14 cellular contexts compared by ENCODE assay signal in the genomic region with DNA sequence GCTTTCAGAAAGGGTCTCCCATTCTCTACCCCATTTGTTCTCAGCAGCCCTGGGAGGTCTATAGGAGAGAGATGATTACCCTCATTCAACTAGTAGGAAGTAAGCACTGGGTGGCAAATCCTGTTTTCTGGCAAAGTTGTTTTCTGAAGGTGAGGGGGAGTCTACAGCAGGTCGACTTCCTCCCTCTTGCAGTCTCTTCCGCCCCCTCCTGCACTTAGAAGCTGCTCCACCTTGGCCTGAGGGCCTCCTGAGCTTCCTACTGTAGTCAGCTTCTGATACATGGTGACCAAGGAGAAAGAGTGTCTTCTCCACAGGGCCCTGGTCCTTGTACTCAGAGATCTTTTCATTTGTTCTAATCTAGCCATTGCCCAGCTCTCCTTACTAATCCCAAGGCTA.
DNase-seq lines count a peak whose midpoint lies in the region; ATAC-seq and TF ChIP-seq lines count a peak whose summit lies in the region.
"Had no signal": no experiment of that assay in that cellular context is flagged by ENCODE, and none has a peak within 500 bp of the region (broad histone marks: within the 10 kb centered on the region; RNA-seq: fewer than 3 reads in every experiment).

No MANE protein-coding gene starts in this region.

- 67 to 75% methylated on average over 2 of the region's 2 CpGs for WGBS in esophagus squamous epithelium, 2 donors

- peaks cover 4 to 5% of the 10 kb centered on the region in 2 donors for H3K9me3 Mint-ChIP-seq in stimulated activated naive B cell treated with anti-CD40 and anti-IgM and Interleukin-4, amounts not matched to agents 10 μg/mL and 1 μg/mL and 100 μg/mL, for 72 hours
- H3K9me3 Mint-ChIP-seq: activated T-helper 17 cell treated with anti-CD3 and anti-CD28 coated beads, Interleukin-2, amount 50 U/mL, for 72 hours had no signal

- ATAC-seq in GM19328 (IDR thresholded peaks at IDR 0.05; ENCODE audit: unreplicated experiment) (peak; percentile 22), HG02763 (IDR thresholded peaks at IDR 0.05; ENCODE audit: unreplicated experiment) (peak; percentile 14), HG03521 (IDR thresholded peaks at IDR 0.05; ENCODE audit: unreplicated experiment) (peak; percentile 31), left colon (no peak)
- ATAC-seq in stimulated activated naive B cell treated with anti-CD40 and anti-IgM and Interleukin-4, amounts not matched to agents 10 μg/mL and 1 μg/mL and 100 μg/mL, for 72 hours (replicated peaks), result no peak
- ATAC-seq: activated T-helper 17 cell treated with anti-CD3 and anti-CD28 coated beads, Interleukin-2, amount 50 U/mL, for 72 hours; esophagus mucosa had no signal

- peaks cover 42 to 71% of the 10 kb centered on the region in 2 donors for H3K4me1 Mint-ChIP-seq in stimulated activated naive B cell treated with anti-CD40 and anti-IgM and Interleukin-4, amounts not matched to agents 10 μg/mL and 1 μg/mL and 100 μg/mL, for 72 hours

- no peaks in the 10 kb centered on the region for H3K27me3 ChIP-seq in esophagus squamous epithelium
- H3K27me3 ChIP-seq: breast epithelium, right lobe of liver had no signal

- DNase-seq in stimulated activated naive B cell treated with anti-CD40 and anti-IgM and Interleukin-4, amounts not matched to agents 10 μg/mL and 1 μg/mL and 100 μg/mL, for 72 hours, result no peak
- DNase-seq in NCI-H1436 treated with DMSO at 0.1 percent for 48 hours (lab: John Stamatoyannopoulos, UW), result no peak
- no peak for DNase-seq in DMS79 treated with DMSO at 0.1 percent for 48 hours (lab: John Stamatoyannopoulos, UW)
- DNase-seq in esophagus squamous epithelium (lab: John Stamatoyannopoulos, UW), result no peak
- no peak for DNase-seq in left colon
- DNase-seq: activated CD4-positive, CD25-positive, alpha-beta regulatory T cell; right lobe of liver; SHP77 had no signal

- no peaks in the 10 kb centered on the region for H3K9me3 ChIP-seq in esophagus squamous epithelium
- H3K9me3 ChIP-seq: breast epithelium, right lobe of liver had no signal

- H3K27ac Mint-ChIP-seq in stimulated activated naive B cell treated with anti-CD40 and anti-IgM and Interleukin-4, amounts not matched to agents 10 μg/mL and 1 μg/mL and 100 μg/mL, for 72 hours, result peak overlapping the region; percentile 68
- H3K27ac Mint-ChIP-seq: activated T-helper 17 cell treated with anti-CD3 and anti-CD28 coated beads, Interleukin-2, amount 50 U/mL, for 72 hours had no signal

- no peaks in the 10 kb centered on the region for H3K4me1 ChIP-seq in esophagus squamous epithelium
- H3K4me1 ChIP-seq: breast epithelium had no signal

- no peaks in the 10 kb centered on the region for H3K27me3 Mint-ChIP-seq in stimulated activated naive B cell treated with anti-CD40 and anti-IgM and Interleukin-4, amounts not matched to agents 10 μg/mL and 1 μg/mL and 100 μg/mL, for 72 hours
- H3K27me3 Mint-ChIP-seq: activated T-helper 17 cell treated with anti-CD3 and anti-CD28 coated beads, Interleukin-2, amount 50 U/mL, for 72 hours had no signal

- H3K4me3 ChIP-seq in esophagus squamous epithelium, result no peak overlapping the region
- H3K4me3 ChIP-seq: breast epithelium, right lobe of liver had no signal

- peaks cover 0 to 75% (median 0%) of the 10 kb centered on the region in 3 donors for H3K36me3 ChIP-seq in esophagus squamous epithelium
- H3K36me3 ChIP-seq: breast epithelium, right lobe of liver had no signal

- intact Hi-C loops in esophagus squamous epithelium (cut with DNase I) (no loop called here), left colon (cut with DNase I, micrococcal nuclease) (no loop called here)

- peak overlapping the region in 1 of 4 donors; percentile 7 for H3K27ac ChIP-seq in esophagus squamous epithelium

- H3K36me3 Mint-ChIP-seq in stimulated activated naive B cell treated with anti-CD40 and anti-IgM and Interleukin-4, amounts not matched to agents 10 μg/mL and 1 μg/mL and 100 μg/mL, for 72 hours, result peaks cover 11 to 33% of the 10 kb centered on the region in 2 donors

- no peak for TF ChIP-seq POLR2A in esophagus squamous epithelium (IDR thresholded peaks at IDR 0.05)

- H3K4me3 Mint-ChIP-seq in stimulated activated naive B cell treated with anti-CD40 and anti-IgM and Interleukin-4, amounts not matched to agents 10 μg/mL and 1 μg/mL and 100 μg/mL, for 72 hours, result peak overlapping the region in 1 of 2 donors; percentile 7
- H3K4me3 Mint-ChIP-seq: activated T-helper 17 cell treated with anti-CD3 and anti-CD28 coated beads, Interleukin-2, amount 50 U/mL, for 72 hours had no signal

- TF ChIP-seq CTCF in esophagus squamous epithelium (IDR thresholded peaks at IDR 0.05), result no peak

Comparison
In these comparisons a context has a peak if more than half of its experiments do, and no peak if none do; other contexts are left out.
1. ATAC-seq: peak in GM19328 (single experiment), HG02763 (single experiment) and HG03521 (single experiment); none in stimulated activated naive B cell treated with anti-CD40 and anti-IgM and Interleukin-4, amounts not matched to agents 10 μg/mL and 1 μg/mL and 100 μg/mL, for 72 hours (0 of 2) and left colon (single experiment).